ENCODE assay signal across 8 cellular contexts in the genomic region with DNA sequence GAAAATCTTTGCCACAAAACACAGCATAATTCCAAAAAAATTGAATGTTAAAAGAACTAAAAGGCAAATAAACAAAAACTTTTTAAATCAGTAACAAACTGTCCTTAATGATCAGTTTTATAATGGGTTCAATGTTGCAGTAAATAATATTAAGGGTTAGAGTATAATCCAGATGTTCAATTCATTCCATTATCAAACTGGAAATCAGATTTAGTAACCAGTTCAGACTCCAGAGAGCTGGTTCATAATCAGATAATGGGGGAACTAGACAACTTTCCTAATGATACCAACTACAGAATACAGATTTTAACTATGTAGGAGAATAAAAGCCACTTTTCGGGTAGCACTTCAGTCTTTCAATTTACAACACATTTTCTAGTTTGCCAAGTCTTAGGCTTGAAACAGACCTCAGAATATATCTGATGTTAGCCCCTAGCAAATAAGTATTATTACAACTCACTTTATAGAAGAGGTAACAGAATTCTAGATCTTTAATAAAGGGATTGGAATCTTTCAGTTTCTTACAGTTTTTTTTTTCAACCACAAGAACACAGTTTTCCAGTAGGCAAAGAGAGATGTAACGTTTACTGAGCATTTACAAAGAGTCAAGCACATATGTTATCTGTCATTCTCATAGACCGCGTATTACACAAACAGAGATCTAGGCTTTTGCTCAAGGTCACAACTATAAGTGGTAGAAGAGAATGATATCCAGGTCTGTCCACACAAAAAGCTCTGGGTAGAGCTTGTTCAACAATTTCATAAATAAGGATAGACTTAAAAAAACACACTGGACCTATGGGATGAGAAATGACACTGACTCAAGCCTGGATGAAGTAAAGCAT. TPM values are rescaled to one million over a fixed set of nuclear protein-coding genes. Genes with fewer than 3 reads are reported as not detected.
DNase-seq lines count a peak whose midpoint lies in the region; TF ChIP-seq lines count a peak whose summit lies in the region.

No MANE protein-coding gene starts in this region.

- H2AK5ac ChIP-seq in trophoblast cell (ENCODE audit: low read length): no peak overlapping the region

- H3K27me3 ChIP-seq in SJSA1 (replicated peaks) (no peaks in the 10 kb centered on the region), esophagus muscularis mucosa (no peaks in the 10 kb centered on the region), trophoblast cell (ENCODE audit: insufficient read depth, low read length) (no peaks in the 10 kb centered on the region)

- no peak for TF ChIP-seq POLR2A in esophagus muscularis mucosa (IDR thresholded peaks at IDR 0.05; ENCODE audit: low read depth)

- no peaks in the 10 kb centered on the region for H3K9me3 Mint-ChIP-seq in activated naive CD4-positive, alpha-beta T cell treated with anti-CD3 and anti-CD28 coated beads for 36 hours

- TF ChIP-seq CTCF in esophagus muscularis mucosa (IDR thresholded peaks at IDR 0.05) (no peak), GM20000 (IDR thresholded peaks at IDR 0.05; ENCODE audit: extremely low read depth, missing control alignments) (no peak)

- H2BK5ac ChIP-seq in trophoblast cell (ENCODE audit: low read depth, low read length, poor library complexity): no peak overlapping the region

- no peak overlapping the region for H3K23ac ChIP-seq in trophoblast cell (ENCODE audit: low read length)

- H3K9ac ChIP-seq in trophoblast cell (ENCODE audit: low read length): peak overlapping the region; percentile 71

- H3K4me3 ChIP-seq in SJSA1 (peak overlapping the region; percentile 65), esophagus muscularis mucosa (peak overlapping the region; percentile 86 to 98 (median 94)), trophoblast cell (ENCODE audit: low read depth, low read length) (peak overlapping the region; percentile 81)

- H3K4ac ChIP-seq in trophoblast cell (ENCODE audit: low read depth, low read length): no peak overlapping the region

- H3K36me3 ChIP-seq in SJSA1 (0 out of 2 replicates have a peak, but pooled peaks cover 4% of the 10 kb centered on the region), esophagus muscularis mucosa (no peaks in the 10 kb centered on the region), trophoblast cell (ENCODE audit: control insufficient read depth in 1 of 2, insufficient read depth in 2 of 2, low read length in 2 of 2) (no peaks in the 10 kb centered on the region)

- peaks cover 17% of the 10 kb centered on the region; the same call in 1 of the 2 replicates for H3K4me1 ChIP-seq in SJSA1 (replicated peaks)
- H3K4me1 ChIP-seq in esophagus muscularis mucosa: peaks cover 29 to 62% (median 48%) of the 10 kb centered on the region in 4 donors
- H3K4me1 ChIP-seq in trophoblast cell (ENCODE audit: control insufficient read depth in 1 of 2, insufficient read depth in 2 of 2, low read length in 2 of 2): peaks cover 0 to 2% of the 10 kb centered on the region in 2 experiments

- WGBS in esophagus muscularis mucosa: 16% methylated on average over 4 of the region's 4 CpGs
- no CpG with 5 or more reads among the region's 4 CpGs for WGBS in trophoblast cell (ENCODE audit: extremely low coverage, insufficient coverage, insufficient read length)

- intact Hi-C loops in activated naive CD4-positive, alpha-beta T cell treated with anti-CD3 and anti-CD28 coated beads for 36 hours (cut with micrococcal nuclease): loop anchor here (1.0 to 10.0 kb wide), 6 partner anchors 148 to 1960 kb away; partner anchors contain the start of genes CD247, NME7 and SCYL3
- intact Hi-C loops in esophagus muscularis mucosa (cut with DNase I): loop anchor here (5.0 kb wide), 1 partner anchor 148 kb away; no protein-coding TSS in a partner anchor

- H4K91ac ChIP-seq in trophoblast cell (ENCODE audit: low read depth, low read length): no peak overlapping the region

- H3K27me3 Mint-ChIP-seq in activated naive CD4-positive, alpha-beta T cell treated with anti-CD3 and anti-CD28 coated beads for 36 hours (ENCODE audit: low read depth): no peaks in the 10 kb centered on the region

- peaks cover 17% of the 10 kb centered on the region for H3K79me1 ChIP-seq in trophoblast cell (ENCODE audit: low read length)

- no peak overlapping the region for H2AFZ ChIP-seq in trophoblast cell (ENCODE audit: insufficient read depth, low read length, poor library complexity)

- H3K79me2 ChIP-seq in trophoblast cell (ENCODE audit: control insufficient read depth, insufficient read depth, low read length, poor library complexity): peaks cover 12% of the 10 kb centered on the region

- H3K9me3 ChIP-seq in SJSA1 (replicated peaks) (no peaks in the 10 kb centered on the region), esophagus muscularis mucosa (no peaks in the 10 kb centered on the region), trophoblast cell (ENCODE audit: insufficient read depth, low read depth, low read length) (no peaks in the 10 kb centered on the region)

- H3K27ac Mint-ChIP-seq in activated naive CD4-positive, alpha-beta T cell treated with anti-CD3 and anti-CD28 coated beads for 36 hours: peak overlapping the region; percentile 100

- CTCF ChIA-PET in activated naive CD4-positive, alpha-beta T cell treated with anti-CD3 and anti-CD28 coated beads for 36 hours (lab: Charles Lee): interaction anchor here (0.6 to 2.4 kb wide), 3 partner anchors 34 to 150 kb away, joined by 3 to 7 read pairs (median 4); no protein-coding TSS in a partner anchor

- no peak overlapping the region for H2BK120ac ChIP-seq in trophoblast cell (ENCODE audit: insufficient read depth, low read length, poor library complexity)

- H4K12ac ChIP-seq in trophoblast cell (ENCODE audit: low read depth, low read length): no peak overlapping the region

- TF ChIP-seq EP300 in esophagus muscularis mucosa (IDR thresholded peaks at IDR 0.05): no peak

- peaks cover 31% of the 10 kb centered on the region for H3K4me1 Mint-ChIP-seq in activated naive CD4-positive, alpha-beta T cell treated with anti-CD3 and anti-CD28 coated beads for 36 hours (ENCODE audit: low read depth)

- H4K8ac ChIP-seq in trophoblast cell (ENCODE audit: low read depth, low read length): no peak overlapping the region

- H3K14ac ChIP-seq in trophoblast cell (ENCODE audit: low read length): no peak overlapping the region

- H2BK12ac ChIP-seq in trophoblast cell (ENCODE audit: low read length): no peak overlapping the region

- H3K27ac ChIP-seq in SJSA1 (no peak overlapping the region), esophagus muscularis mucosa (replicated peaks in 1 of 4) (peak overlapping the region; percentile 90 to 99 (median 98)), trophoblast cell (ENCODE audit: low read depth, low read length) (peak overlapping the region; percentile 70)

- peak overlapping the region; percentile 85 for H3K4me3 Mint-ChIP-seq in activated naive CD4-positive, alpha-beta T cell treated with anti-CD3 and anti-CD28 coated beads for 36 hours

- H3K36me3 Mint-ChIP-seq in activated naive CD4-positive, alpha-beta T cell treated with anti-CD3 and anti-CD28 coated beads for 36 hours (ENCODE audit: low read depth): no peaks in the 10 kb centered on the region

- H3K18ac ChIP-seq in trophoblast cell (ENCODE audit: low read length): no peak overlapping the region

- H3K4me2 ChIP-seq in trophoblast cell (ENCODE audit: low read length): peak overlapping the region; percentile 84

- no peak for DNase-seq in activated naive CD4-positive, alpha-beta T cell treated with anti-CD3 and anti-CD28 coated beads for 36 hours
- no peak for DNase-seq in activated naive CD4-positive, alpha-beta T cell treated with Interleukin-2 at 50 U/mL for 16 hours
- DNase-seq in SJSA1 (ENCODE audit: low read depth in 1 of 2, low spot score in 2 of 2) (no peak), esophagus muscularis mucosa (ENCODE audit: extremely low spot score) (no peak), trophoblast cell (no peak), kidney tubule cell (ENCODE audit: low spot score) (no peak), GM20000 (ENCODE audit: low spot score) (no peak)
- DNase-seq in stimulated activated CD4-positive, alpha-beta T cell treated with anti-CD3 and anti-CD28 coated beads, Interleukin-2, amount 100 ng/mL, for 24 hours: no peak

RNA-seq across cellular contexts. Expression of gene DCAF6, which starts 1.9 kb away (rescaled TPM):
- 10 to 100 TPM; 15.4 to 15.9 TPM for total RNA-seq in activated naive CD4-positive, alpha-beta T cell treated with anti-CD3 and anti-CD28 coated beads for 36 hours
- 13.6 and 24.0 TPM in 2 replicates for total RNA-seq in SJSA1 (2014; rRNA removed; shearing (Covaris generic))
- 100 to 1,000 TPM in 2 of 4 donors, 10 to 100 TPM in 2; 80.4 to 110 (median 93.9) TPM for total RNA-seq in esophagus muscularis mucosa
- 75.9 and 76.4 TPM in 2 replicates for polyA plus RNA-seq in trophoblast cell (2013)

RNA-seq across cellular contexts. Expression of gene MPC2, which starts 2.2 kb away (rescaled TPM):
- 10 to 100 TPM; 69.7 to 70.2 TPM for total RNA-seq in activated naive CD4-positive, alpha-beta T cell treated with anti-CD3 and anti-CD28 coated beads for 36 hours
- 34.8 and 54.4 TPM in 2 replicates for total RNA-seq in SJSA1 (2014; rRNA removed; shearing (Covaris generic))
- total RNA-seq in esophagus muscularis mucosa: 10 to 100 TPM; 41.6 to 70.3 (median 52.5) TPM
- 61.6 and 67.9 TPM in 2 replicates for polyA plus RNA-seq in trophoblast cell (2013)

RNA-seq across cellular contexts. Expression of gene ADCY10, which starts 20.7 kb away (rescaled TPM):
- under 1 TPM in 1 of 2 experiments, not detected in 1; 0.24 TPM for total RNA-seq in activated naive CD4-positive, alpha-beta T cell treated with anti-CD3 and anti-CD28 coated beads for 36 hours
- not detected in 2 replicates for total RNA-seq in SJSA1 (2014; rRNA removed; shearing (Covaris generic))
- total RNA-seq in esophagus muscularis mucosa: under 1 TPM; under 0.01 to 0.29 (median 0.21) TPM
- polyA plus RNA-seq in trophoblast cell (2013): 1.3 TPM in 2 replicates
